Comparison of ENCODE assay signal across 1 cellular context in genomic region chr19:4633140-4633967, GRCh38.
TF ChIP-seq lines count a peak whose summit lies in the region.

No MANE protein-coding gene starts in this region.

TF ChIP-seq in HepG2, 621 proteins besides CTCF, POLR2A, EP300 and RAD21 (continued from another document and continues in another):
- TF ChIP-seq, protein P1, sequence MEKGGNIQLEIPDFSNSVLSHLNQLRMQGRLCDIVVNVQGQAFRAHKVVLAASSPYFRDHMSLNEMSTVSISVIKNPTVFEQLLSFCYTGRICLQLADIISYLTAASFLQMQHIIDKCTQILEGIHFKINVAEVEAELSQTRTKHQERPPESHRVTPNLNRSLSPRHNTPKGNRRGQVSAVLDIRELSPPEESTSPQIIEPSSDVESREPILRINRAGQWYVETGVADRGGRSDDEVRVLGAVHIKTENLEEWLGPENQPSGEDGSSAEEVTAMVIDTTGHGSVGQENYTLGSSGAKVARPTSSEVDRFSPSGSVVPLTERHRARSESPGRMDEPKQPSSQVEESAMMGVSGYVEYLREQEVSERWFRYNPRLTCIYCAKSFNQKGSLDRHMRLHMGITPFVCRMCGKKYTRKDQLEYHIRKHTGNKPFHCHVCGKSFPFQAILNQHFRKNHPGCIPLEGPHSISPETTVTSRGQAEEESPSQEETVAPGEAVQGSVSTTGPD (CRISPR knock-in tag; IDR thresholded peaks at IDR 0.05): no peak
- TF ChIP-seq SP5 (CRISPR knock-in tag; IDR thresholded peaks at IDR 0.05; ENCODE audit: borderline replicate concordance, low read depth) (no peak; the same call in 1 of the 2 replicates), MAFG (CRISPR knock-in tag; IDR thresholded peaks at IDR 0.05) (no peak), ZNF615 (CRISPR knock-in tag; IDR thresholded peaks at IDR 0.05; ENCODE audit: borderline replicate concordance) (no peak), ZNF280D (CRISPR knock-in tag; IDR thresholded peaks at IDR 0.05) (peak; percentile 80), BRD4 (CRISPR knock-in tag; IDR thresholded peaks at IDR 0.05) (no peak), RBM39 (IDR thresholded peaks at IDR 0.05; ENCODE audit: low read depth, low read length, poor library complexity, severe bottlenecking) (no peak), RARG (CRISPR knock-in tag; IDR thresholded peaks at IDR 0.05; ENCODE audit: low read depth) (no peak), PHB2 (IDR thresholded peaks at IDR 0.05; ENCODE audit: partially characterized antibody) (no peak), CBX2 (IDR thresholded peaks at IDR 0.05; ENCODE audit: low read depth, low read length) (no peak), CBX2 (CRISPR knock-in tag; IDR thresholded peaks at IDR 0.05; ENCODE audit: low read depth) (0 out of 2 replicates have a peak, but pooled peaks have one; percentile 39), ZNF770 (CRISPR knock-in tag; IDR thresholded peaks at IDR 0.05) (0 out of 2 replicates have a peak, but pooled peaks have one; percentile 31), ZNF775 (CRISPR knock-in tag; IDR thresholded peaks at IDR 0.05; ENCODE audit: borderline replicate concordance) (no peak), GMEB2 (CRISPR knock-in tag; IDR thresholded peaks at IDR 0.05; ENCODE audit: low read depth) (no peak), TAF1 (CRISPR knock-in tag; IDR thresholded peaks at IDR 0.05) (no peak), ZSCAN31 (CRISPR knock-in tag; IDR thresholded peaks at IDR 0.05; ENCODE audit: low read depth) (0 out of 2 replicates have a peak, but pooled peaks have one; percentile 19), PITX1 (CRISPR knock-in tag; IDR thresholded peaks at IDR 0.05) (no peak), ZNF12 (CRISPR knock-in tag; IDR thresholded peaks at IDR 0.05) (no peak), ZFP36 (IDR thresholded peaks at IDR 0.05; ENCODE audit: borderline replicate concordance, low read depth, low read length, partially characterized antibody) (peak; percentile 95), SAP130 (CRISPR knock-in tag; IDR thresholded peaks at IDR 0.05; ENCODE audit: low read depth) (peak; percentile 42), NR2C2 (CRISPR knock-in tag; IDR thresholded peaks at IDR 0.05; ENCODE audit: borderline replicate concordance) (no peak), ZSCAN12 (CRISPR knock-in tag; IDR thresholded peaks at IDR 0.05) (no peak), U2AF1 (optimal IDR thresholded peaks at IDR 0.05; ENCODE audit: low read depth, low read length) (no peak), HIVEP1 (CRISPR knock-in tag; IDR thresholded peaks at IDR 0.05) (no peak), ZNF547 (CRISPR knock-in tag; IDR thresholded peaks at IDR 0.05) (no peak), DPF2 (CRISPR knock-in tag; IDR thresholded peaks at IDR 0.05; ENCODE audit: borderline replicate concordance, low read depth) (no peak), SALL1 (CRISPR knock-in tag; IDR thresholded peaks at IDR 0.05) (peak; percentile 19; the same call in 1 of the 2 replicates), ZNF432 (CRISPR knock-in tag; IDR thresholded peaks at IDR 0.05; ENCODE audit: borderline replicate concordance) (no peak), ZNF563 (CRISPR knock-in tag; IDR thresholded peaks at IDR 0.05) (no peak), HNF1B (CRISPR knock-in tag; IDR thresholded peaks at IDR 0.05) (peak; percentile 29; the same call in 1 of the 2 replicates), ZBTB7B (CRISPR knock-in tag; IDR thresholded peaks at IDR 0.05) (no peak), ZBTB20 (CRISPR knock-in tag; IDR thresholded peaks at IDR 0.05; ENCODE audit: borderline replicate concordance, low read depth) (no peak), ELF3 (CRISPR knock-in tag; IDR thresholded peaks at IDR 0.05) (no peak), CBX5 (CRISPR knock-in tag; IDR thresholded peaks at IDR 0.05; ENCODE audit: borderline replicate concordance) (0 out of 2 replicates have a peak, but pooled peaks have one; percentile 54)
- TF ChIP-seq, protein P2, sequence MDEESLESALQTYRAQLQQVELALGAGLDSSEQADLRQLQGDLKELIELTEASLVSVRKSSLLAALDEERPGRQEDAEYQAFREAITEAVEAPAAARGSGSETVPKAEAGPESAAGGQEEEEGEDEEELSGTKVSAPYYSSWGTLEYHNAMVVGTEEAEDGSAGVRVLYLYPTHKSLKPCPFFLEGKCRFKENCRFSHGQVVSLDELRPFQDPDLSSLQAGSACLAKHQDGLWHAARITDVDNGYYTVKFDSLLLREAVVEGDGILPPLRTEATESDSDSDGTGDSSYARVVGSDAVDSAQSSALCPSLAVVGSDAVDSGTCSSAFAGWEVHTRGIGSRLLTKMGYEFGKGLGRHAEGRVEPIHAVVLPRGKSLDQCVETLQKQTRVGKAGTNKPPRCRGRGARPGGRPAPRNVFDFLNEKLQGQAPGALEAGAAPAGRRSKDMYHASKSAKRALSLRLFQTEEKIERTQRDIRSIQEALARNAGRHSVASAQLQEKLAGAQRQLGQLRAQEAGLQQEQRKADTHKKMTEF (CRISPR knock-in tag; IDR thresholded peaks at IDR 0.05): no peak
- TF ChIP-seq, protein P3, sequence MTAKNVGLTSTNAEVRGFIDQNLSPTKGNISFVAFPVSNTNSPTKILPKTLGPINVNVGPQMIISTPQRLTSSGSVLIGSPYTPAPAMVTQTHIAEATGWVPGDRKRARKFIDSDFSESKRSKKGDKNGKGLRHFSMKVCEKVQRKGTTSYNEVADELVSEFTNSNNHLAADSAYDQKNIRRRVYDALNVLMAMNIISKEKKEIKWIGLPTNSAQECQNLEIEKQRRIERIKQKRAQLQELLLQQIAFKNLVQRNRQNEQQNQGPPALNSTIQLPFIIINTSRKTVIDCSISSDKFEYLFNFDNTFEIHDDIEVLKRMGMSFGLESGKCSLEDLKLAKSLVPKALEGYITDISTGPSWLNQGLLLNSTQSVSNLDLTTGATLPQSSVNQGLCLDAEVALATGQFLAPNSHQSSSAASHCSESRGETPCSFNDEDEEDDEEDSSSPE (CRISPR knock-in tag; IDR thresholded peaks at IDR 0.05): no peak
- TF ChIP-seq, protein P4, sequence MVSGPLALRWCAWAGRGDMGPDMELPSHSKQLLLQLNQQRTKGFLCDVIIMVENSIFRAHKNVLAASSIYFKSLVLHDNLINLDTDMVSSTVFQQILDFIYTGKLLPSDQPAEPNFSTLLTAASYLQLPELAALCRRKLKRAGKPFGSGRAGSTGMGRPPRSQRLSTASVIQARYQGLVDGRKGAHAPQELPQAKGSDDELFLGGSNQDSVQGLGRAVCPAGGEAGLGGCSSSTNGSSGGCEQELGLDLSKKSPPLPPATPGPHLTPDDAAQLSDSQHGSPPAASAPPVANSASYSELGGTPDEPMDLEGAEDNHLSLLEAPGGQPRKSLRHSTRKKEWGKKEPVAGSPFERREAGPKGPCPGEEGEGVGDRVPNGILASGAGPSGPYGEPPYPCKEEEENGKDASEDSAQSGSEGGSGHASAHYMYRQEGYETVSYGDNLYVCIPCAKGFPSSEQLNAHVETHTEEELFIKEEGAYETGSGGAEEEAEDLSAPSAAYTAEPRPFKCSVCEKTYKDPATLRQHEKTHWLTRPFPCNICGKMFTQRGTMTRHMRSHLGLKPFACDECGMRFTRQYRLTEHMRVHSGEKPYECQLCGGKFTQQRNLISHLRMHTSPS (CRISPR knock-in tag; IDR thresholded peaks at IDR 0.05; ENCODE audit: low read depth): no peak
